In the genomic region with DNA sequence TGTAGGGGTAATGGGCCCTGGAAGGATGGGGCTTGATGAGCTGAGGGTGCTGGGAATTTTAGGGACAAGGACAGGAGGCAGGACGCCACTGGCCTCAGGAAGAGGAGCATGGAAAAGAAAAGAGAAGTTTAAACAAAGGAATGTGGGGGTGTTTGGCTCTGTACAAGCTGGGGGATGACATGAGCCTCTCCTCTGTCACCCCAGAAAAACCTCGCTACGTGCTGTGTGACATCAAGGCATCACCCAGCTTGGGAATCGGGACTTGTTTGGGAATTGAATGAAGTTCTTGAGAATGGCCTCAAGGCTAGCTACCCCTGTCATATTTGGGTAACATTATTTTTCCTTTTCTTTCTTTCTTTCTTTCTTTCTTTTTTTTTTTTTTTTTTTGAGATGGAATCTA, we compare ENCODE assay signal across 1 cellular context.
TF ChIP-seq lines count a peak whose summit lies in the region.

No MANE protein-coding gene starts in this region.

TF ChIP-seq in H1, 55 proteins besides CTCF, POLR2A, EP300 and RAD21:
- TF ChIP-seq SIN3A (conservative IDR thresholded peaks at IDR 0.05 in 1 of 2, IDR thresholded peaks at IDR 0.05 in 1 of 2; ENCODE audit: low read depth in 1 of 2, low read length in 2 of 2) (no peak), SRF (IDR thresholded peaks at IDR 0.05; ENCODE audit: low read depth, low read length) (no peak), EGR1 (IDR thresholded peaks at IDR 0.05; ENCODE audit: borderline replicate concordance, low read depth, low read length) (no peak), TBP (IDR thresholded peaks at IDR 0.05; ENCODE audit: low read depth, low read length) (no peak), BACH1 (IDR thresholded peaks at IDR 0.05; ENCODE audit: low read length) (no peak), BCL11A (IDR thresholded peaks at IDR 0.05; ENCODE audit: low read depth in 2 of 2, low read length in 2 of 2) (no peak)
